In genomic region chr3:48402281-48402732, GRCh38 we compare ENCODE assay signal across 1 cellular context.
TF ChIP-seq lines count a peak whose summit lies in the region.

No MANE protein-coding gene starts in this region.

TF ChIP-seq in WTC11, 78 proteins besides CTCF, POLR2A, EP300 and RAD21 (continued from another document):
- TF ChIP-seq ZNF532 (CRISPR knock-in tag; IDR thresholded peaks at IDR 0.05; ENCODE audit: borderline replicate concordance), result no peak
- no peak for TF ChIP-seq TP53 (CRISPR knock-in tag; IDR thresholded peaks at IDR 0.05)
- no peak for TF ChIP-seq EMX1 (CRISPR knock-in tag; IDR thresholded peaks at IDR 0.05)
- TF ChIP-seq ATF3 (CRISPR knock-in tag; conservative IDR thresholded peaks at IDR 0.05), result no peak
- TF ChIP-seq ZBTB43 (CRISPR knock-in tag; IDR thresholded peaks at IDR 0.05), result no peak
- no peak for TF ChIP-seq ZNF671 (CRISPR knock-in tag; IDR thresholded peaks at IDR 0.05)
- no peak for TF ChIP-seq AR (CRISPR knock-in tag; IDR thresholded peaks at IDR 0.05)
- TF ChIP-seq CBFB (CRISPR knock-in tag; IDR thresholded peaks at IDR 0.05; ENCODE audit: low read depth), result no peak
